ENCODE assay signal across 18 cellular contexts in the genomic region with DNA sequence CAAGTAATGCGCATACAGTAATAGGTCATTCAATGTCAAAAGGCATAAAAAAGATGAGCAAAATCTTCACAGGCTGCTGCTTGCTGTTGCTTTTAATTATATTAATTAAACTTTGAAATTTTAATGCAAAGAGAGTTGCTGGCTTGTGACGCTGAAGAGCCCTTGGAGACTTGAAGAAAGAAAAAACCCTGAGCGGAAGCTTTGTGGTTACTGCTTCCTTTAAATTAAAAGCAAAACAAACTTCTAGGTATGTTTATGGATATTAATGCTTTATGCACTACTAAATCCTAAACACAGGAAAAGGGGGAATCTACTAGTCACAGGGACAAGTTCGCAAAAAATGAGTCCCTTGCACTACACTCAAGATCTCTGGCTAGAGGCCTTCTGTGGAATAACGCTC.
"Had no signal": no experiment of that assay in that cellular context is flagged by ENCODE, and none has a peak within 500 bp of the region (broad histone marks: within the 10 kb centered on the region; RNA-seq: fewer than 3 reads in every experiment).

No MANE protein-coding gene starts in this region.

- H3K27me3 ChIP-seq: esophagus squamous epithelium, gastroesophageal sphincter, right atrium auricular region, sigmoid colon had no signal

- H3K4me3 Mint-ChIP-seq: dendritic cell treated with granulocyte-macrophage colony-stimulating factor and Interleukin-4, amounts not matched to agents 40 ng/mL and 50 ng/mL, for 4 days; effector memory CD8-positive, alpha-beta T cell had no signal

- H3K4me3 ChIP-seq: esophagus squamous epithelium, gastroesophageal sphincter, lung, right atrium auricular region, sigmoid colon, skin epidermis had no signal

- H3K4me1 ChIP-seq: esophagus squamous epithelium, right atrium auricular region had no signal

- H3K9me3 ChIP-seq: esophagus squamous epithelium, gastroesophageal sphincter, right atrium auricular region, sigmoid colon had no signal

- H3K27ac ChIP-seq: esophagus squamous epithelium, gastroesophageal sphincter, right atrium auricular region, sigmoid colon, skin epidermis had no signal

- H3K27ac Mint-ChIP-seq: dendritic cell treated with granulocyte-macrophage colony-stimulating factor and Interleukin-4, amounts not matched to agents 40 ng/mL and 50 ng/mL, for 4 days; effector memory CD8-positive, alpha-beta T cell had no signal

- DNase-seq: effector memory CD8-positive, alpha-beta T cell; esophagus squamous epithelium; foreskin fibroblast; glutamatergic neuron; kidney; left colon; left ventricle myocardium superior; mesenchymal stem cell; posterior cingulate gyrus; sigmoid colon; stimulated activated naive CD4-positive, alpha-beta T cell treated with Interleukin-2 at 50 U/mL for 16 hours; trophoblast cell had no signal

- ATAC-seq: effector memory CD8-positive, alpha-beta T cell; gastroesophageal sphincter; left colon; left ventricle myocardium superior; naive thymus-derived CD8-positive, alpha-beta T cell had no signal

- H3K27me3 Mint-ChIP-seq: dendritic cell treated with granulocyte-macrophage colony-stimulating factor and Interleukin-4, amounts not matched to agents 40 ng/mL and 50 ng/mL, for 4 days; effector memory CD8-positive, alpha-beta T cell; naive thymus-derived CD8-positive, alpha-beta T cell had no signal

- H3K9me3 Mint-ChIP-seq: dendritic cell treated with granulocyte-macrophage colony-stimulating factor and Interleukin-4, amounts not matched to agents 40 ng/mL and 50 ng/mL, for 4 days had no signal
